ENCODE assay signal across 18 cellular contexts in the genomic region with DNA sequence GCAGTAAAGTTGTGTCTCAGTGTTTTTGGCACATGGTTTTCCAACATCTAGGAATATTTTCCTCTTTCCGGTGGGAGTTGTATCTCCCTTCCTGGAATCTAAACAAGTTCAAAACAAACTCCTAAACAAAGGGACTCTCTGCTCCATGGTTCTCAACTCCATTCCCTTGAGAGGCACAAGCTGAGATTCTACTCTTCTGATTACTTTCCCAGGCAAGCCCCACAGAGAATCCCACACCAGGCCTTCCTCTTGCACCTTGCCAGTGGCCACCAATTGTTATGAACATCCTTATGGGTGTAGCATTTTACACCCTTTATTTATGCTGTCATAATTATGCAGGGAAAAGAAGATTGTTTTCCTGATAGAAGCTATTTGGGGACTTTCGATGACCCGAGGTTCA. TPM values are rescaled to one million over a fixed set of nuclear protein-coding genes. Genes with fewer than 3 reads are reported as not detected.
DNase-seq lines count a peak whose midpoint lies in the region; ATAC-seq and TF ChIP-seq lines count a peak whose summit lies in the region.
"Had no signal": no experiment of that assay in that cellular context is flagged by ENCODE, and none has a peak within 500 bp of the region (broad histone marks: within the 10 kb centered on the region; RNA-seq: fewer than 3 reads in every experiment).

No MANE protein-coding gene starts in this region.

- H3K27ac ChIP-seq in heart right ventricle, result peak overlapping the region in 4 of 10 donors; percentile 45 to 67 (median 46)
- no peak overlapping the region for H3K27ac ChIP-seq in right atrium auricular region

- H3K27me3 ChIP-seq in heart right ventricle, result no peaks in the 10 kb centered on the region
- H3K27me3 ChIP-seq in right atrium auricular region, result no peaks in the 10 kb centered on the region

- WGBS in heart right ventricle, 2 donors, result 64 to 74% methylated on average over 3 of the region's 3 CpGs

- DNase-seq in heart right ventricle (peak in 1 of 2 donors; percentile 31), right atrium auricular region (ENCODE audit: low spot score) (no peak), dermis blood vessel endothelial cell (peak; percentile 32), left ventricle myocardium superior (no peak), mucosa of gallbladder (ENCODE audit: low spot score) (no peak)
- DNase-seq in activated CD4-positive, alpha-beta T cell treated with anti-CD3 and anti-CD28 coated beads, Interleukin-2, amount 50 U/mL, for 4 hours, result no peak
- DNase-seq: C1 segment of cervical spinal cord; Calu3; CD4-positive, alpha-beta memory T cell; COR-L47; DMS53; DMS79 treated with DMSO at 0.1 percent for 48 hours; GF-D8; H9 had no signal

- intact Hi-C loops in heart right ventricle (cut with DNase I) (loop anchor here in 1 of 10 donors (2.0 kb wide), 1 partner anchor 26 kb away; a partner anchor contains a TSS), left ventricle myocardium superior (cut with micrococcal nuclease) (no loop called here)

- H3K9me3 ChIP-seq in heart right ventricle (no peaks in the 10 kb centered on the region), right atrium auricular region (no peaks in the 10 kb centered on the region)

- H3K4me3 ChIP-seq in heart right ventricle, result no peak overlapping the region
- no peak overlapping the region for H3K4me3 ChIP-seq in right atrium auricular region
- H3K4me3 ChIP-seq: GM23338 had no signal

- TF ChIP-seq CTCF in heart right ventricle (IDR thresholded peaks at IDR 0.05) (no peak), right atrium auricular region (IDR thresholded peaks at IDR 0.05) (no peak)

- H3K36me3 ChIP-seq in heart right ventricle (no peaks in the 10 kb centered on the region), right atrium auricular region (no peaks in the 10 kb centered on the region)

- peaks cover 0 to 11% (median 0%) of the 10 kb centered on the region in 9 donors for H3K4me1 ChIP-seq in heart right ventricle
- H3K4me1 ChIP-seq in right atrium auricular region, result no peaks in the 10 kb centered on the region

- ATAC-seq in heart right ventricle, result peak; percentile 55 to 94 (median 76)
- peak; percentile 72 for ATAC-seq in left ventricle myocardium superior
- ATAC-seq: GM23338, HCT116 had no signal

RNA-seq across cellular contexts. Expression of a gene that starts 25.8 kb away (rescaled TPM):
- 10 to 100 TPM in 2 of 10 donors, 1 to 10 TPM in 7, under 1 TPM in 1; 0.97 to 13.1 (median 7.4) TPM for total RNA-seq in heart right ventricle
- polyA plus RNA-seq in heart right ventricle, result 1 to 10 TPM in 1 of 2 donors, under 1 TPM in 1; 0.91 to 2.9 TPM
- total RNA-seq in right atrium auricular region, result 10 to 100 TPM in 1 of 2 donors, 1 to 10 TPM in 1; 4.7 to 13.1 TPM
- total RNA-seq in dermis blood vessel endothelial cell, result 18.0 and 60.6 TPM in 2 replicates
- 15.7 TPM for total RNA-seq in left ventricle myocardium superior
- 2.7 TPM for total RNA-seq in mucosa of gallbladder
- total RNA-seq: CD4-positive, alpha-beta memory T cell; G401; H9 had no signal
- polyA plus RNA-seq: CD4-positive, alpha-beta memory T cell had no signal

RNA-seq across cellular contexts. Expression of a gene that starts 52.6 kb away (rescaled TPM):
- total RNA-seq in heart right ventricle, result 100 to 1,000 TPM in 7 of 10 donors, 10 to 100 TPM in 3; 66.8 to 189 (median 106) TPM
- polyA plus RNA-seq in heart right ventricle, result 10 to 100 TPM; 53.6 to 54.1 TPM
- 100 to 1,000 TPM; 109 to 145 TPM for total RNA-seq in right atrium auricular region
- 29.8 and 41.3 TPM in 2 replicates for total RNA-seq in dermis blood vessel endothelial cell
- 130 TPM for total RNA-seq in left ventricle myocardium superior
- 15.1 TPM for total RNA-seq in mucosa of gallbladder
- total RNA-seq: A673; CD4-positive, alpha-beta memory T cell had no signal
- polyA plus RNA-seq: CD4-positive, alpha-beta memory T cell had no signal
